9 cellular contexts compared by ENCODE assay signal in the genomic region with DNA sequence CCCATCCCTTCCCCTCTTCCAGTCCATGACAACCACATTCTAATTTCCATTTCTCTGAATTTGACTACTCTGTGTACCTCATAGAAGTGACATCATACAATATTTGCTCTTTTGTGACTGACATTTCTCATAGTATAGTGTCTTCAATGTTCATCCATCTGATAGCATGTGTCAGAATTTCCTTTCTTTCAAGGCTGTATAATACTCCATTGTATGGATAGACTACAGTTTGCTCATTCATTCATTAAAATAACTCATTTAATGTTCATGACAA.
"Had no signal": no experiment of that assay in that cellular context is flagged by ENCODE, and none has a peak within 500 bp of the region (broad histone marks: within the 10 kb centered on the region; RNA-seq: fewer than 3 reads in every experiment).

No MANE protein-coding gene starts in this region.

- H3K27ac Mint-ChIP-seq: GM23338, H9, HFFc6, IgD-negative memory B cell had no signal

- DNase-seq: H9, HFFc6, KBM-7 had no signal

- H3K27ac ChIP-seq: KMS-11 had no signal

- H3K4me3 Mint-ChIP-seq: GM23338, H9, HFFc6, IgD-negative memory B cell had no signal

- H3K27me3 Mint-ChIP-seq: IgD-negative memory B cell had no signal

- H3K4me1 Mint-ChIP-seq: GM23338, H9, IgD-negative memory B cell had no signal

- FAIRE-seq: H1, H54, HTR-8/SVneo had no signal

- H3K4me3 ChIP-seq: GM23338 had no signal

- H3K9me3 Mint-ChIP-seq: HFFc6 had no signal
